In the genomic region with DNA sequence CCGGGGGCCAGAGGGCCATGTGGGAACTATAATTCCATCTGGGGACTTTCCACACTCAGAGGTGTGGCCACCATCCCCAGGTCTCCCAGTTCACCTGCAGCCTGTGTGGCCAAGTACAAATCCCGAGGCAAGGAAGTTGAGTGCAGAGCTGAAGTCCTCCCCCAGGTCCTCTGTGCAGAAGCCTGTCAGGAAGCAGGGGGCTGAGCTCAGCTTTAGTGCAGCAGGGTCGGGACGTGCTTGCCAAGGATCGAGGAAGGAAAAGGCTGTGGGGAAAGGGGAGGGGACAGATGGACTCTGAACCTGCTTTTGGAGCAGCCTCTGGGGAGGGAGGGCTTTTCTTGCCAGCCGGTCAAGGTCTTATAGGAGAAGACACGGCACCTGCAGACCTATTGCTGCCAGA, we compare ENCODE assay signal across 21 cellular contexts.
DNase-seq lines count a peak whose midpoint lies in the region; ATAC-seq, FAIRE-seq and TF ChIP-seq lines count a peak whose summit lies in the region.
"Had no signal": no experiment of that assay in that cellular context is flagged by ENCODE, and none has a peak within 500 bp of the region (broad histone marks: within the 10 kb centered on the region; RNA-seq: fewer than 3 reads in every experiment).

No MANE protein-coding gene starts in this region.

- no peak for TF ChIP-seq POLR2A in H1 (IDR thresholded peaks at IDR 0.05; ENCODE audit: control extremely low read depth in 1 of 2, low read depth in 2 of 2, low read length in 2 of 2)

- no peaks in the 10 kb centered on the region for H3K36me3 ChIP-seq in GM23338 (ENCODE audit: insufficient read depth)
- no peaks in the 10 kb centered on the region for H3K36me3 ChIP-seq in H1 (ENCODE audit: control insufficient read depth in 2 of 4, insufficient read depth in 4 of 4, low read length in 3 of 4)
- no peaks in the 10 kb centered on the region for H3K36me3 ChIP-seq in pancreas
- H3K36me3 ChIP-seq in neural progenitor cell, result no peaks in the 10 kb centered on the region
- H3K36me3 ChIP-seq: BLaER1 treated with 17β-estradiol and CSF1 and Interleukin-3, amounts not matched to agents 10 nM and 100 nM; HAP-1; SJCRH30 had no signal

- intact Hi-C loops in left colon (cut with DNase I, micrococcal nuclease), result no loop called here
- intact Hi-C loops in pancreas (cut with DNase I), result no loop called here

- H3K23ac ChIP-seq in H1 (ENCODE audit: insufficient read length), result no peak overlapping the region

- no peak for DNase-seq in GM23338 (ENCODE audit: low spot score)
- no peak for DNase-seq in H1 (ENCODE audit: low read depth in 1 of 2, low spot score in 2 of 2)
- peak in 1 of 2 donors; percentile 20 for DNase-seq in left colon
- peak in 4 of 6 donors; percentile 19 to 72 (median 42) for DNase-seq in pancreas
- DNase-seq in NCI-H1694 (lab: John Stamatoyannopoulos, UW), result no peak
- DNase-seq in neural progenitor cell (ENCODE audit: low spot score), result no peak
- DNase-seq in activated gamma-delta T cell (lab: John Stamatoyannopoulos, UW), result no peak
- DNase-seq: 8988T; Caco-2; CD4-positive, alpha-beta memory T cell; DMS 273 treated with DMSO at 0.1 percent for 48 hours; DMS79 treated with DMSO at 0.1 percent for 48 hours; Kasumi-1; NCI-H1417; NCI-H187; NK-92 treated with Interleukin-12 subunit alpha and Interleukin-12 subunit beta, amount 100 ng/mL, for 24 hours; SJCRH30 had no signal

- no peak overlapping the region for H2AFZ ChIP-seq in GM23338
- no peak overlapping the region for H2AFZ ChIP-seq in H1 (ENCODE audit: low read length)
- H2AFZ ChIP-seq in neural progenitor cell (replicated peaks), result no peak overlapping the region

- no peaks in the 10 kb centered on the region for H3K9me2 ChIP-seq in GM23338 (ENCODE audit: insufficient read depth)

- WGBS in H1 (ENCODE audit: extremely low coverage in 1 of 2, insufficient coverage in 1 of 2, insufficient read length in 1 of 2, insufficient replicate concordance in 2 of 2, low coverage in 1 of 2, low lambda C conversion rate in 2 of 2, missing lambda C conversion rate in 1 of 2), 2 experiments, result 84% methylated on average over 7 of the region's 7 CpGs; no CpG with 5 or more reads in 1 of the 2 experiments
- WGBS in pancreas, 2 donors, result 7 to 9% methylated on average over 7 of the region's 7 CpGs

- H3K4me1 Mint-ChIP-seq in GM23338 (peaks cover 37% of the 10 kb centered on the region), neural progenitor cell (peaks cover 23% of the 10 kb centered on the region)

- no peak overlapping the region for H4K91ac ChIP-seq in H1 (replicated peaks; ENCODE audit: insufficient read length, low read length)

- no peak overlapping the region for H2BK20ac ChIP-seq in H1 (ENCODE audit: low read length)

- no peak overlapping the region for H2BK5ac ChIP-seq in H1 (ENCODE audit: low read depth, low read length)

- H3K9ac ChIP-seq in H1 (replicated peaks in 1 of 4; ENCODE audit: extremely low read depth in 1 of 4, low read depth in 3 of 4, low read length in 3 of 4) (no peak overlapping the region), neural progenitor cell (no peak overlapping the region)
- H3K9ac ChIP-seq: BLaER1 treated with 17β-estradiol and CSF1 and Interleukin-3, amounts not matched to agents 10 nM and 100 nM had no signal

- TF ChIP-seq CTCF in GM23338 (conservative IDR thresholded peaks at IDR 0.05; ENCODE audit: low read depth in 2 of 2), result no peak
- no peak for TF ChIP-seq CTCF in H1 (IDR thresholded peaks at IDR 0.05; ENCODE audit: control extremely low read depth in 1 of 3, insufficient read depth in 1 of 3, low read depth in 1 of 3, low read length in 3 of 3)
- TF ChIP-seq CTCF in pancreas (IDR thresholded peaks at IDR 0.05), result no peak
- no peak for TF ChIP-seq CTCF in neural progenitor cell (IDR thresholded peaks at IDR 0.05)

- H3F3A ChIP-seq in GM23338 (replicated peaks; ENCODE audit: low read depth) (no peaks in the 10 kb centered on the region), neural progenitor cell (ENCODE audit: low read depth) (peaks cover 3% of the 10 kb centered on the region)

- H3K27ac Mint-ChIP-seq in GM23338, result no peak overlapping the region
- H3K27ac Mint-ChIP-seq in neural progenitor cell, result no peak overlapping the region
- H3K27ac Mint-ChIP-seq: CD4-positive, alpha-beta memory T cell had no signal

- H3K4me3 ChIP-seq in GM23338 (no peak overlapping the region), H1 (ENCODE audit: extremely low read depth in 1 of 4, insufficient read depth in 2 of 4, low read depth in 3 of 4, low read length in 4 of 4) (no peak overlapping the region), pancreas (no peak overlapping the region), neural progenitor cell (no peak overlapping the region)
- H3K4me3 ChIP-seq: BLaER1 treated with 17β-estradiol and CSF1 and Interleukin-3, amounts not matched to agents 10 nM and 100 nM; GM12878; HAP-1; SJCRH30 had no signal

- no peak for TF ChIP-seq RAD21 in H1 (IDR thresholded peaks at IDR 0.05 in 1 of 2, conservative IDR thresholded peaks at IDR 0.05 in 1 of 2; ENCODE audit: low read depth in 2 of 2, low read length in 2 of 2)

- H3K4me3 Mint-ChIP-seq in GM23338, result no peak overlapping the region
- no peak overlapping the region for H3K4me3 Mint-ChIP-seq in neural progenitor cell
- H3K4me3 Mint-ChIP-seq: CD4-positive, alpha-beta memory T cell had no signal

- no peak overlapping the region for H4K5ac ChIP-seq in H1 (ENCODE audit: insufficient read length, low read depth, low read length)

- H2AK5ac ChIP-seq in H1 (ENCODE audit: low read depth, low read length), result no peak overlapping the region

- no peak overlapping the region for H3K56ac ChIP-seq in H1 (replicated peaks; ENCODE audit: insufficient read length, low read depth, low read length)

- H3K79me1 ChIP-seq in H1 (ENCODE audit: low read depth, low read length), result no peaks in the 10 kb centered on the region

- H4K20me1 ChIP-seq in GM23338 (replicated peaks; ENCODE audit: insufficient read depth) (no peaks in the 10 kb centered on the region), H1 (replicated peaks in 1 of 2; ENCODE audit: control insufficient read depth in 1 of 2, insufficient read depth in 2 of 2, low read length in 2 of 2) (no peaks in the 10 kb centered on the region), neural progenitor cell (ENCODE audit: low read depth) (peaks cover 3% of the 10 kb centered on the region)
- H4K20me1 ChIP-seq: BLaER1 treated with 17β-estradiol and CSF1 and Interleukin-3, amounts not matched to agents 10 nM and 100 nM had no signal

- no peak overlapping the region for H3K18ac ChIP-seq in H1 (ENCODE audit: extremely low read depth, low read length)

- H3K4ac ChIP-seq in H1 (replicated peaks; ENCODE audit: insufficient read length, low read depth, low read length), result no peak overlapping the region

- H3K4me2 ChIP-seq in GM23338 (no peak overlapping the region), H1 (ENCODE audit: insufficient read depth in 1 of 2, low read depth in 2 of 2, low read length in 2 of 2) (no peak overlapping the region), neural progenitor cell (no peak overlapping the region)

- H3K36me3 Mint-ChIP-seq in GM23338 (ENCODE audit: low read depth) (no peaks in the 10 kb centered on the region), neural progenitor cell (peaks cover 2% of the 10 kb centered on the region)
- H3K36me3 Mint-ChIP-seq: CD4-positive, alpha-beta memory T cell had no signal

- TF ChIP-seq EP300 in H1 (IDR thresholded peaks at IDR 0.05; ENCODE audit: borderline replicate concordance in 1 of 2, low read depth in 2 of 2, low read length in 2 of 2), result no peak

- H4K8ac ChIP-seq in H1 (ENCODE audit: extremely low read depth, insufficient read depth, low read length), result no peak overlapping the region; the same call in 1 of the 2 replicates

- no peak overlapping the region for H3K27ac ChIP-seq in GM23338 (ENCODE audit: low read depth)
- H3K27ac ChIP-seq in H1 (ENCODE audit: low read depth, low read length), result no peak overlapping the region
- H3K27ac ChIP-seq in pancreas, result no peak overlapping the region
- H3K27ac ChIP-seq in neural progenitor cell, result no peak overlapping the region
- H3K27ac ChIP-seq: BLaER1 treated with 17β-estradiol and CSF1 and Interleukin-3, amounts not matched to agents 10 nM and 100 nM; SJCRH30 had no signal

- H3K9me3 ChIP-seq in H1 (ENCODE audit: insufficient read depth in 2 of 2, low read depth in 1 of 2, low read length in 1 of 2) (no peaks in the 10 kb centered on the region), pancreas (no peaks in the 10 kb centered on the region), neural progenitor cell (ENCODE audit: low read depth) (no peaks in the 10 kb centered on the region)
- H3K9me3 ChIP-seq: BLaER1 treated with 17β-estradiol and CSF1 and Interleukin-3, amounts not matched to agents 10 nM and 100 nM; Caco-2; HAP-1; SJCRH30 had no signal

- H3K4me1 ChIP-seq in GM23338 (ENCODE audit: insufficient read depth), result peaks cover 5% of the 10 kb centered on the region
- H3K4me1 ChIP-seq in H1 (replicated peaks in 1 of 4; ENCODE audit: control insufficient read depth in 3 of 4, insufficient read depth in 4 of 4, low read length in 3 of 4), result peaks cover 3 to 16% (median 8%) of the 10 kb centered on the region in 4 experiments
- H3K4me1 ChIP-seq in pancreas, result peaks cover 0 to 3% (median 0%) of the 10 kb centered on the region in 3 donors
- peaks cover 18% of the 10 kb centered on the region for H3K4me1 ChIP-seq in neural progenitor cell
- H3K4me1 ChIP-seq: Caco-2, HAP-1, SJCRH30 had no signal

- POLR2A ChIA-PET in H1 (lab: Charles Lee; ENCODE audit: partially characterized antibody), result no interaction called here

- ATAC-seq in GM23338, result peak; percentile 44
- ATAC-seq in left colon, result peak; percentile 89
- ATAC-seq in pancreas, result peak in 3 of 4 donors; percentile 90 to 92 (median 92)
- ATAC-seq: GM12878, Panc1 had no signal

- H3K23me2 ChIP-seq in H1 (ENCODE audit: low read depth, low read length), result peaks cover 2% of the 10 kb centered on the region; the same call in 1 of the 2 replicates

- H3K27me3 Mint-ChIP-seq in GM23338 (ENCODE audit: insufficient read depth, low read depth, poor library complexity) (peaks cover 9% of the 10 kb centered on the region), neural progenitor cell (ENCODE audit: insufficient read depth, low read depth) (no peaks in the 10 kb centered on the region)

- no peak overlapping the region for H2BK120ac ChIP-seq in H1 (replicated peaks; ENCODE audit: low read depth, low read length)

- H3K79me2 ChIP-seq in GM23338 (replicated peaks; ENCODE audit: insufficient read depth) (no peaks in the 10 kb centered on the region), H1 (ENCODE audit: control insufficient read depth in 1 of 2, insufficient read depth in 2 of 2, low read length in 2 of 2) (no peaks in the 10 kb centered on the region), neural progenitor cell (ENCODE audit: low read depth) (no peaks in the 10 kb centered on the region)

- H3K27me3 ChIP-seq in GM23338 (ENCODE audit: insufficient read depth) (no peaks in the 10 kb centered on the region), H1 (replicated peaks in 1 of 4; ENCODE audit: control insufficient read depth in 3 of 4, extremely low read depth in 1 of 4, insufficient read depth in 3 of 4, low read length in 3 of 4) (no peaks in the 10 kb centered on the region), pancreas (no peaks in the 10 kb centered on the region), neural progenitor cell (no peaks in the 10 kb centered on the region)
- H3K27me3 ChIP-seq: BLaER1 treated with 17β-estradiol and CSF1 and Interleukin-3, amounts not matched to agents 10 nM and 100 nM; SJCRH30 had no signal

- H2BK15ac ChIP-seq in H1 (ENCODE audit: low read length), result no peak overlapping the region; the same call in 1 of the 2 replicates

- peak overlapping the region; percentile 94 for H3K14ac ChIP-seq in H1 (ENCODE audit: insufficient read length)

- CTCF ChIA-PET in H1 (lab: Charles Lee; ENCODE audit: partially characterized antibody), result interaction anchor here (0.9 kb wide), 1 partner anchor 69 kb away, joined by 3 read pairs; no protein-coding TSS in a partner anchor

- no peak for FAIRE-seq in H1 (lab: Jason Lieb, UNC)
- no peak for FAIRE-seq in pancreas (lab: Jason Lieb, UNC)
- FAIRE-seq: GM12878 had no signal

- H3K9me3 Mint-ChIP-seq in GM23338 (no peaks in the 10 kb centered on the region), neural progenitor cell (no peaks in the 10 kb centered on the region)

- H2BK12ac ChIP-seq in H1 (ENCODE audit: low read depth, low read length), result no peak overlapping the region

Comparison
In these comparisons a context has a peak if more than half of its experiments do, and no peak if none do; other contexts are left out.
1. DNase-seq: peak in pancreas (4 of 6); none in GM23338 (single experiment), H1 (0 of 2), NCI-H1694 (single experiment), neural progenitor cell (single experiment) and activated gamma-delta T cell (single experiment).
2. Peak in every context shown above with its lines, with median percentiles within 50 percentile points of each other: ATAC-seq.